ENCODE assay signal across 8 cellular contexts in genomic region chr9:74953235-74953741, GRCh38. TPM values are rescaled to one million over a fixed set of nuclear protein-coding genes. Genes with fewer than 3 reads are reported as not detected.
A peak's percentile ranks its signal among the peaks of the same experiment; 100 is the strongest.
DNase-seq lines count a peak whose midpoint lies in the region; ATAC-seq and TF ChIP-seq lines count a peak whose summit lies in the region.

No MANE protein-coding gene starts in this region.

- H3K4me1 ChIP-seq in ACC112 (ENCODE audit: control insufficient read depth, insufficient read depth, low read length, unreplicated experiment) (peaks cover 13% of the 10 kb centered on the region), ectodermal cell (ENCODE audit: control insufficient read depth, insufficient read depth, low read length) (no peaks in the 10 kb centered on the region)

- H3K9me3 ChIP-seq in ectodermal cell (ENCODE audit: control insufficient read depth, low read length) = no peaks in the 10 kb centered on the region

- intact Hi-C loops in natural killer cell (cut with micrococcal nuclease) = loop anchor here (2.0 kb wide), 3 partner anchors 50 to 136 kb away; partner anchors contain the start of genes CARNMT1, NMRK1 and OSTF1

- H3K4me3 Mint-ChIP-seq in natural killer cell = peak overlapping the region; percentile 90

- H3K79me2 ChIP-seq in ACC112 (ENCODE audit: control insufficient read depth, insufficient read depth, low read length, unreplicated experiment) = peaks cover 21% of the 10 kb centered on the region

- H3K27me3 Mint-ChIP-seq in natural killer cell (ENCODE audit: low read depth in 2 of 2) = no peaks in the 10 kb centered on the region

- peak overlapping the region; percentile 82 for H3K27ac ChIP-seq in ACC112 (ENCODE audit: low read depth, low read length)
- H3K27ac ChIP-seq in ectodermal cell (ENCODE audit: insufficient read depth, low read depth, low read length, poor library complexity, severe bottlenecking) = no peak overlapping the region

- H3K27me3 ChIP-seq in ACC112 (ENCODE audit: insufficient read depth, low read length) = no peaks in the 10 kb centered on the region
- H3K27me3 ChIP-seq in ectodermal cell (ENCODE audit: control insufficient read depth, insufficient read depth, low read length, poor library complexity, severe bottlenecking) = no peaks in the 10 kb centered on the region

- peak overlapping the region; percentile 92 to 97 for H3K27ac Mint-ChIP-seq in natural killer cell

- peak overlapping the region; percentile 96 for H2AFZ ChIP-seq in ACC112 (ENCODE audit: low read length, unreplicated experiment)

- H3K36me3 ChIP-seq in ACC112 (ENCODE audit: insufficient read depth, low read length) (no peaks in the 10 kb centered on the region), ectodermal cell (ENCODE audit: control insufficient read depth, insufficient read depth, low read length) (no peaks in the 10 kb centered on the region)

- no peaks in the 10 kb centered on the region for H3K36me3 Mint-ChIP-seq in natural killer cell

- H3K4me3 ChIP-seq in ACC112 (ENCODE audit: low read depth, low read length) (peak overlapping the region; percentile 93), ectodermal cell (ENCODE audit: insufficient read depth, low read depth, low read length) (peak overlapping the region; percentile 83)

- 87 to 91% methylated on average over 7 of the region's 7 CpGs for WGBS in ectodermal cell, 2 experiments

- H3K4me1 Mint-ChIP-seq in natural killer cell = peaks cover 21 to 34% of the 10 kb centered on the region in 2 donors

- no peak for TF ChIP-seq CTCF in natural killer cell (IDR thresholded peaks at IDR 0.05)

- peak; percentile 5 for ATAC-seq in GM19035 (IDR thresholded peaks at IDR 0.05; ENCODE audit: unreplicated experiment)
- ATAC-seq in natural killer cell = no peak
- no peak for ATAC-seq in GM19397 (IDR thresholded peaks at IDR 0.05; ENCODE audit: unreplicated experiment)

- H3K9me3 Mint-ChIP-seq in natural killer cell = no peaks in the 10 kb centered on the region

- DNase-seq in NCI-H526 (lab: John Stamatoyannopoulos, UW) (peak; percentile 16 to 24), natural killer cell (no peak), SHP77 (lab: John Stamatoyannopoulos, UW) (no peak), NOMO-1 (lab: John Stamatoyannopoulos, UW; ENCODE audit: unreplicated experiment in 2 of 2) (no peak)

RNA-seq across cellular contexts. Expression of gene C9orf40, which starts 0.6 kb away (rescaled TPM):
- 20.3 TPM for polyA plus RNA-seq in ectodermal cell (2013, experiment 1 of 4)
- 18.6 TPM for polyA plus RNA-seq in ectodermal cell (2013, experiment 2 of 4)
- 18.6 TPM for polyA plus RNA-seq in ectodermal cell (2013, experiment 3 of 4)
- polyA plus RNA-seq in ectodermal cell (2013, experiment 4 of 4) = 16.9 TPM
- total RNA-seq in natural killer cell = 1 to 10 TPM; 1.8 to 3.9 (median 3.6) TPM

Comparison
In these comparisons a context has a peak if more than half of its experiments do, and no peak if none do; other contexts are left out.
1. DNase-seq: peak in NCI-H526 (2 of 2); none in natural killer cell (single experiment), SHP77 (0 of 2) and NOMO-1 (0 of 2).